8 cellular contexts compared by ENCODE assay signal in the genomic region with DNA sequence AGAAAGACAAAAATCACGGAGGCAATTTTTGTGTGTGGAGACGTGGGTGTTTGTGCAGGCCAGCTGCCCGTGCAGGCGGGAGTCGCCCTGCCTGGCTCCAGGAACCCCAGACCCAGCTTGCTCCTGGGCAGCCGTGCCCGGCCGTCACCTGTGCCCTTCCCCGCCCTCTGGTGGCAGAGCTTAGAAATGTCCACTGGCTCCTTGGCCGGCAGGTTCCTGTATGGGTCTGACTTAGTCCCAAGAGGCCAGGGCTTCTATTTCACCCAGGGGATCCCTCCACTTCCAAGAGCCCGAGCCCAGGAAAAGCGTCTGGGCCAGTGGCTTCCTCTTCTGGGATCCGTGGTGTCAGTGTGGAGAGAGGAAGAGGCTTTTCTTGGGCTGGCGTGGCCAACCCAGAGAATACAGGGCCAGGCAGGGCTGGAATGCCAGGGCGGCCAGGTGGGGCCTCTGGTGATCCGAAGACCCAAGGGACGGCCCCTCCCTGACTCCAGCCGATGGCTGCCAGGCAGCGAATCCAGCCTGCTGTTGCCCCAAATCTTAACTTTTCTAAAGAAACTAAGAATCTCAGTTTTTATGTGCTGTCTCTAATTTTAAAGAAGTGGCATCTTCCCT.
DNase-seq lines count a peak whose midpoint lies in the region; ATAC-seq, FAIRE-seq and TF ChIP-seq lines count a peak whose summit lies in the region.

No MANE protein-coding gene starts in this region.

- H3K27me3 ChIP-seq in esophagus squamous epithelium, result no peaks in the 10 kb centered on the region
- no peaks in the 10 kb centered on the region for H3K27me3 ChIP-seq in parathyroid adenoma (ENCODE audit: control insufficient read depth, insufficient read depth, low read length)
- no peaks in the 10 kb centered on the region for H3K27me3 ChIP-seq in osteoblast (ENCODE audit: insufficient read depth, low read length)

- no peak overlapping the region for H3K4me3 ChIP-seq in esophagus squamous epithelium
- no peak overlapping the region for H3K4me3 ChIP-seq in parathyroid adenoma (ENCODE audit: low read depth, low read length)
- no peak overlapping the region for H3K4me3 ChIP-seq in osteoblast (ENCODE audit: insufficient read depth, low read length)

- intact Hi-C loops in esophagus squamous epithelium (cut with DNase I), result no loop called here

- peak; percentile 7 to 12 (median 10) for DNase-seq in NCI-H1417 (lab: John Stamatoyannopoulos, UW)
- DNase-seq in NCI-H1417 treated with DMSO at 0.1 percent for 48 hours (lab: John Stamatoyannopoulos, UW), result no peak
- DNase-seq in H54 (ENCODE audit: insufficient read length, low spot score), result peak; percentile 35
- DNase-seq in NCI-H774 (lab: John Stamatoyannopoulos, UW), result peak; percentile 40
- no peak for DNase-seq in esophagus squamous epithelium (lab: John Stamatoyannopoulos, UW)
- DNase-seq in osteoblast (ENCODE audit: insufficient read length, low spot score, missing footprints), result no peak

- TF ChIP-seq POLR2A in H54 (IDR thresholded peaks at IDR 0.05; ENCODE audit: low read depth, low read length), result no peak
- no peak for TF ChIP-seq POLR2A in esophagus squamous epithelium (IDR thresholded peaks at IDR 0.05)

- peaks cover 0 to 16% (median 0%) of the 10 kb centered on the region in 3 donors for H3K9me3 ChIP-seq in esophagus squamous epithelium
- H3K9me3 ChIP-seq in parathyroid adenoma (ENCODE audit: control insufficient read depth, low read length), result no peaks in the 10 kb centered on the region
- peaks cover 2% of the 10 kb centered on the region for H3K9me3 ChIP-seq in osteoblast (ENCODE audit: low read depth, low read length)

- no peak for ATAC-seq in GM19324 (IDR thresholded peaks at IDR 0.05; ENCODE audit: low FRiP score, unreplicated experiment)

- H2AFZ ChIP-seq in parathyroid adenoma (peak overlapping the region; percentile 13), osteoblast (ENCODE audit: low read length) (no peak overlapping the region)

- no peak for FAIRE-seq in H54 (lab: Jason Lieb, UNC)

- no peaks in the 10 kb centered on the region for H4K20me1 ChIP-seq in osteoblast (ENCODE audit: insufficient read depth, low read length)

- H3K79me2 ChIP-seq in parathyroid adenoma (no peaks in the 10 kb centered on the region), osteoblast (ENCODE audit: insufficient read depth, low read length) (no peaks in the 10 kb centered on the region)

- H3K36me3 ChIP-seq in esophagus squamous epithelium (no peaks in the 10 kb centered on the region), parathyroid adenoma (ENCODE audit: control insufficient read depth, insufficient read depth, low read length) (no peaks in the 10 kb centered on the region), osteoblast (ENCODE audit: insufficient read depth, low read length) (no peaks in the 10 kb centered on the region)

- H3K4me2 ChIP-seq in parathyroid adenoma (ENCODE audit: low read length) (no peak overlapping the region), osteoblast (ENCODE audit: insufficient read depth, low read length) (no peak overlapping the region)

- 23 to 57% methylated on average over 13 to 14 of the region's 19 CpGs for WGBS in esophagus squamous epithelium, 2 donors

- H3K4me1 ChIP-seq in esophagus squamous epithelium (peaks cover 0 to 5% (median 0%) of the 10 kb centered on the region in 3 donors), parathyroid adenoma (peaks cover 3% of the 10 kb centered on the region), osteoblast (ENCODE audit: insufficient read depth, low read length) (no peaks in the 10 kb centered on the region)

- TF ChIP-seq CTCF in esophagus squamous epithelium (IDR thresholded peaks at IDR 0.05), result peak in 4 of 6 experiments; percentile 13 to 25 (median 18)
- TF ChIP-seq CTCF in parathyroid adenoma (IDR thresholded peaks at IDR 0.05), result peak; percentile 71
- no peak for TF ChIP-seq CTCF in osteoblast (IDR thresholded peaks at IDR 0.05; ENCODE audit: extremely low read depth, low read depth, low read length)

- H3K27ac ChIP-seq in esophagus squamous epithelium, result peak overlapping the region in 1 of 4 donors; percentile 28
- H3K27ac ChIP-seq in parathyroid adenoma, result no peak overlapping the region
- H3K27ac ChIP-seq in osteoblast (ENCODE audit: low read depth, low read length), result no peak overlapping the region

- no peak overlapping the region for H3K9ac ChIP-seq in parathyroid adenoma

Comparison
In these comparisons a context has a peak if more than half of its experiments do, and no peak if none do; other contexts are left out.
1. DNase-seq: peak in NCI-H1417 (3 of 3), H54 (single experiment) and NCI-H774 (single experiment); none in NCI-H1417 treated with DMSO at 0.1 percent for 48 hours (single experiment), esophagus squamous epithelium (single experiment) and osteoblast (single experiment).